Comparison of ENCODE assay signal across 16 cellular contexts in genomic region chr20:18003897-18004296, GRCh38. TPM values are rescaled to one million over a fixed set of nuclear protein-coding genes. Genes with fewer than 3 reads are reported as not detected.
DNase-seq lines count a peak whose midpoint lies in the region; ATAC-seq and TF ChIP-seq lines count a peak whose summit lies in the region.
"Had no signal": no experiment of that assay in that cellular context is flagged by ENCODE, and none has a peak within 500 bp of the region (broad histone marks: within the 10 kb centered on the region; RNA-seq: fewer than 3 reads in every experiment).

No MANE protein-coding gene starts in this region.

- H3K27me3 ChIP-seq in AG04450 (ENCODE audit: control insufficient read depth, insufficient read depth, low read length), result peaks cover 3% of the 10 kb centered on the region
- H3K27me3 ChIP-seq: tibial nerve had no signal

- CTCF ChIA-PET in AG04450 (lab: Charles Lee), result no interaction called here

- H3K4me3 Mint-ChIP-seq in T-helper 17 cell, result no peak overlapping the region
- H3K4me3 Mint-ChIP-seq: activated CD8-positive, alpha-beta T cell treated with anti-CD3 and anti-CD28 coated beads for 36 hours had no signal

- H3K9me3 ChIP-seq in AG04450 (ENCODE audit: control insufficient read depth, insufficient read depth, low read length), result no peaks in the 10 kb centered on the region
- no peaks in the 10 kb centered on the region for H3K9me3 ChIP-seq in T-helper 17 cell (ENCODE audit: control insufficient read depth, low read length, poor library complexity, severe bottlenecking)
- H3K9me3 ChIP-seq: tibial nerve had no signal

- peak overlapping the region; percentile 39 for H3K27ac ChIP-seq in AG04450 (ENCODE audit: low read depth, low read length)
- H3K27ac ChIP-seq: tibial nerve had no signal

- peaks cover 2% of the 10 kb centered on the region for H3K36me3 Mint-ChIP-seq in T-helper 17 cell (ENCODE audit: low read depth)

- ATAC-seq in GM19023 (IDR thresholded peaks at IDR 0.05; ENCODE audit: unreplicated experiment), result peak; percentile 36
- ATAC-seq in HG02870 (IDR thresholded peaks at IDR 0.05; ENCODE audit: unreplicated experiment), result peak; percentile 33
- peak; percentile 27 for ATAC-seq in T-helper 17 cell
- ATAC-seq: activated CD8-positive, alpha-beta T cell treated with anti-CD3 and anti-CD28 coated beads for 36 hours had no signal

- H3K27me3 Mint-ChIP-seq in T-helper 17 cell, result peaks cover 13% of the 10 kb centered on the region
- H3K27me3 Mint-ChIP-seq: activated CD8-positive, alpha-beta T cell treated with anti-CD3 and anti-CD28 coated beads for 36 hours had no signal

- TF ChIP-seq CTCF in AG04450 (IDR thresholded peaks at IDR 0.05; ENCODE audit: low read depth, low read length) (no peak), foreskin fibroblast (IDR thresholded peaks at IDR 0.05; ENCODE audit: low read depth, low read length) (no peak)

- POLR2A ChIA-PET in AG04450 (lab: Yijun Ruan, JAX), result interaction anchor here (1.1 kb wide), 1 partner anchor 46 kb away, joined by 5 read pairs; no protein-coding TSS in a partner anchor

- DNase-seq in AG04450 (ENCODE audit: low read depth, low spot score) (no peak), T-helper 17 cell (no peak), UCSD-AML1 (lab: John Stamatoyannopoulos, UW; ENCODE audit: unreplicated experiment) (no peak), foreskin fibroblast (no peak), foreskin melanocyte (no peak), ecto neural progenitor cell (ENCODE audit: low spot score) (no peak)
- DNase-seq: activated CD8-positive, alpha-beta T cell treated with anti-CD3 and anti-CD28 coated beads for 36 hours; dermis blood vessel endothelial cell; GF-D8; NCI-H526 had no signal

- H3K4me1 Mint-ChIP-seq in T-helper 17 cell, result peaks cover 8% of the 10 kb centered on the region

- H3K4me3 ChIP-seq in AG04450 (ENCODE audit: low read depth, low read length), result no peak overlapping the region
- no peak overlapping the region for H3K4me3 ChIP-seq in foreskin fibroblast (ENCODE audit: low read depth in 1 of 2, low read length in 2 of 2)
- H3K4me3 ChIP-seq: tibial nerve had no signal

- H3K27ac Mint-ChIP-seq in T-helper 17 cell, result no peak overlapping the region
- H3K27ac Mint-ChIP-seq: activated CD8-positive, alpha-beta T cell treated with anti-CD3 and anti-CD28 coated beads for 36 hours had no signal

RNA-seq across cellular contexts. Expression of gene MGME1, which starts 35.1 kb away (rescaled TPM):
- polyA plus RNA-seq in AG04450 (2011; rRNA removed), result 9.9 and 13.5 TPM in 2 replicates
- polyA minus RNA-seq in AG04450 (2011; rRNA and poly(A)+ RNA removed), result 8.7 and 11.0 TPM in 2 replicates
- 10 to 100 TPM; 10.6 to 10.9 TPM for total RNA-seq in T-helper 17 cell

RNA-seq across cellular contexts. Expression of gene SNX5, which starts 35.3 kb away (rescaled TPM):
- polyA plus RNA-seq in AG04450 (2011; rRNA removed), result 109 and 150 TPM in 2 replicates
- 96.3 and 104 TPM in 2 replicates for polyA minus RNA-seq in AG04450 (2011; rRNA and poly(A)+ RNA removed)
- 10 to 100 TPM; 63.8 to 71.5 TPM for total RNA-seq in T-helper 17 cell

RNA-seq across cellular contexts. Expression of gene OVOL2, which starts 53.8 kb away (rescaled TPM):
- not detected in 2 replicates for polyA plus RNA-seq in AG04450 (2011; rRNA removed)
- not detected in 2 replicates for polyA minus RNA-seq in AG04450 (2011; rRNA and poly(A)+ RNA removed)
- not detected for total RNA-seq in T-helper 17 cell
- total RNA-seq: A172; activated CD8-positive, alpha-beta T cell treated with anti-CD3 and anti-CD28 coated beads for 36 hours; dermis blood vessel endothelial cell; mesenteric fat pad; osteoblast; tibial nerve had no signal
